Comparison of ENCODE assay signal across 8 cellular contexts in the genomic region with DNA sequence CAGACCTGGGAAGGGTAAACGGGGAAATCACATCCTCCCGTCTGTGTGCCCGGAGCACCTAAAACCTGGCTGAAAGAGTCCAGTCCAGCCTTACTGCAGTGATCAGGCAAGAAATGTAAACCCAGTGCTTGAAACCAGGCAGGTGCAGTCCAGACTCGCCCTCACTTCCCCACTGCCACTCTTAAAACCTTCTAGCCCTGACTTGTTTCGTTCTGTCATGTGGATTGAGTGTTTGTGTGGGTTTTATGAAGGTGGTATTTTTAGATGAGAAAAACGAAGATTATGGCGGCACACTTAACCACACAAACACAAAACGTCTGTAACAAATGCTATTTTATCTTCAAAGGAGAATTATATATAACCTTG. TPM values are rescaled to one million over a fixed set of nuclear protein-coding genes. Genes with fewer than 3 reads are reported as not detected.
DNase-seq lines count a peak whose midpoint lies in the region; ATAC-seq and TF ChIP-seq lines count a peak whose summit lies in the region.

No MANE protein-coding gene starts in this region.

- intact Hi-C loops in activated CD4-positive, alpha-beta memory T cell treated with anti-CD3 and anti-CD28 coated beads for 36 hours (cut with micrococcal nuclease) = loop anchor here (2.0 to 10.0 kb wide), 6 partner anchors 52 to 1002 kb away; a partner anchor contains a TSS
- intact Hi-C loops in sigmoid colon (cut with DNase I) = loop anchor here (5.0 to 10.0 kb wide), 4 partner anchors 163 to 1050 kb away; a partner anchor contains a TSS

- H3K4me1 Mint-ChIP-seq in stimulated activated naive CD8-positive, alpha-beta T cell treated with anti-CD3 and anti-CD28 coated beads, Interleukin-15, Interleukin-2, amounts not matched to agents 100 ng/mL and 50 ng/mL, for 24 hours (ENCODE audit: low read depth) = peaks cover 49% of the 10 kb centered on the region
- peaks cover 37% of the 10 kb centered on the region for H3K4me1 Mint-ChIP-seq in activated CD4-positive, alpha-beta memory T cell treated with anti-CD3 and anti-CD28 coated beads for 36 hours (ENCODE audit: low read depth)

- no peaks in the 10 kb centered on the region for H3K9me3 ChIP-seq in HEK293 (ENCODE audit: control insufficient read depth, insufficient read depth, low read depth, low read length)
- no peaks in the 10 kb centered on the region for H3K9me3 ChIP-seq in sigmoid colon

- POLR2A ChIA-PET in HEK293 (lab: Yijun Ruan, JAX) = no interaction called here
- POLR2A ChIA-PET in activated CD4-positive, alpha-beta memory T cell treated with anti-CD3 and anti-CD28 coated beads for 36 hours (lab: Charles Lee) = no interaction called here

- no peak for TF ChIP-seq CTCF in HEK293 (tag by site-specific recombination; IDR thresholded peaks at IDR 0.05)
- no peak for TF ChIP-seq CTCF in sigmoid colon (IDR thresholded peaks at IDR 0.05)

- peaks cover 8% of the 10 kb centered on the region; the same call in 1 of the 2 replicates for H3K4me1 ChIP-seq in HEK293 (ENCODE audit: control insufficient read depth, insufficient read depth, low read length)
- peaks cover 0 to 21% (median 16%) of the 10 kb centered on the region in 4 donors for H3K4me1 ChIP-seq in sigmoid colon

- H3K27ac Mint-ChIP-seq in stimulated activated naive CD8-positive, alpha-beta T cell treated with anti-CD3 and anti-CD28 coated beads, Interleukin-15, Interleukin-2, amounts not matched to agents 100 ng/mL and 50 ng/mL, for 24 hours = peak overlapping the region; percentile 96
- peak overlapping the region; percentile 97 for H3K27ac Mint-ChIP-seq in activated CD4-positive, alpha-beta memory T cell treated with anti-CD3 and anti-CD28 coated beads for 36 hours

- H3K36me3 ChIP-seq in HEK293 (ENCODE audit: control insufficient read depth in 2 of 2, insufficient read depth in 1 of 2, low read length in 2 of 2) (peaks cover 28 to 30% of the 10 kb centered on the region in 2 experiments), sigmoid colon (no peaks in the 10 kb centered on the region)

- DNase-seq in stimulated activated naive CD8-positive, alpha-beta T cell treated with anti-CD3 and anti-CD28 coated beads, Interleukin-15, Interleukin-2, amounts not matched to agents 100 U/mL and 50 U/mL, for 24 hours = no peak
- DNase-seq in NAMALWA (ENCODE audit: low spot score) = peak; percentile 87
- DNase-seq in activated CD4-positive, alpha-beta memory T cell treated with anti-CD3 and anti-CD28 coated beads for 36 hours = peak; percentile 32
- DNase-seq in foreskin melanocyte = peak; percentile 11
- DNase-seq in sigmoid colon = no peak
- DNase-seq in D341Med (ENCODE audit: low spot score) = no peak

- H3K27me3 ChIP-seq in sigmoid colon = no peaks in the 10 kb centered on the region

- H3K4me3 Mint-ChIP-seq in stimulated activated naive CD8-positive, alpha-beta T cell treated with anti-CD3 and anti-CD28 coated beads, Interleukin-15, Interleukin-2, amounts not matched to agents 100 ng/mL and 50 ng/mL, for 24 hours = peak overlapping the region; percentile 87
- H3K4me3 Mint-ChIP-seq in activated CD4-positive, alpha-beta memory T cell treated with anti-CD3 and anti-CD28 coated beads for 36 hours = peak overlapping the region; percentile 95

- WGBS in sigmoid colon, 2 donors = 3 to 10% methylated on average over 8 of the region's 8 CpGs

- H3K4me3 ChIP-seq in HEK293 (ENCODE audit: low read depth, low read length) (peak overlapping the region; percentile 98), sigmoid colon (peak overlapping the region; percentile 49 to 88 (median 73))

- no peaks in the 10 kb centered on the region for H3K27me3 Mint-ChIP-seq in stimulated activated naive CD8-positive, alpha-beta T cell treated with anti-CD3 and anti-CD28 coated beads, Interleukin-15, Interleukin-2, amounts not matched to agents 100 ng/mL and 50 ng/mL, for 24 hours
- H3K27me3 Mint-ChIP-seq in activated CD4-positive, alpha-beta memory T cell treated with anti-CD3 and anti-CD28 coated beads for 36 hours = peaks cover 1% of the 10 kb centered on the region

- TF ChIP-seq POLR2A in sigmoid colon (IDR thresholded peaks at IDR 0.05) = no peak

- H3K36me3 Mint-ChIP-seq in stimulated activated naive CD8-positive, alpha-beta T cell treated with anti-CD3 and anti-CD28 coated beads, Interleukin-15, Interleukin-2, amounts not matched to agents 100 ng/mL and 50 ng/mL, for 24 hours (ENCODE audit: low read depth) = peaks cover 31% of the 10 kb centered on the region
- H3K36me3 Mint-ChIP-seq in activated CD4-positive, alpha-beta memory T cell treated with anti-CD3 and anti-CD28 coated beads for 36 hours = peaks cover 28% of the 10 kb centered on the region

- no peaks in the 10 kb centered on the region for H3K9me3 Mint-ChIP-seq in stimulated activated naive CD8-positive, alpha-beta T cell treated with anti-CD3 and anti-CD28 coated beads, Interleukin-15, Interleukin-2, amounts not matched to agents 100 ng/mL and 50 ng/mL, for 24 hours
- H3K9me3 Mint-ChIP-seq in activated CD4-positive, alpha-beta memory T cell treated with anti-CD3 and anti-CD28 coated beads for 36 hours = no peaks in the 10 kb centered on the region

- CTCF ChIA-PET in HEK293 (lab: Yijun Ruan, JAX) = no interaction called here
- CTCF ChIA-PET in activated CD4-positive, alpha-beta memory T cell treated with anti-CD3 and anti-CD28 coated beads for 36 hours (lab: Charles Lee) = no interaction called here

- H3K27ac ChIP-seq in HEK293 (ENCODE audit: extremely low read depth, low read depth, low read length) (no peak overlapping the region), sigmoid colon (peak overlapping the region; percentile 88 to 96 (median 95))

- ATAC-seq in stimulated activated naive CD8-positive, alpha-beta T cell treated with anti-CD3 and anti-CD28 coated beads, Interleukin-15, Interleukin-2, amounts not matched to agents 100 U/mL and 50 U/mL, for 24 hours = no peak

- no peak for TF ChIP-seq EP300 in sigmoid colon (IDR thresholded peaks at IDR 0.05)

TF ChIP-seq in HEK293, 187 proteins besides CTCF, POLR2A, EP300 and RAD21 (continues in another document):
- TF ChIP-seq ZNF223 (tag by site-specific recombination; IDR thresholded peaks at IDR 0.05) (no peak), ZFHX2 (tag by site-specific recombination; conservative IDR thresholded peaks at IDR 0.05) (0 out of 2 replicates have a peak, but pooled peaks have one; percentile 44), ZNF610 (tag by site-specific recombination; IDR thresholded peaks at IDR 0.05; ENCODE audit: borderline replicate concordance) (no peak), ZNF324 (tag by site-specific recombination; IDR thresholded peaks at IDR 0.05) (no peak), ZNF10 (tag by site-specific recombination; IDR thresholded peaks at IDR 0.05) (no peak)
- TF ChIP-seq, protein P1, sequence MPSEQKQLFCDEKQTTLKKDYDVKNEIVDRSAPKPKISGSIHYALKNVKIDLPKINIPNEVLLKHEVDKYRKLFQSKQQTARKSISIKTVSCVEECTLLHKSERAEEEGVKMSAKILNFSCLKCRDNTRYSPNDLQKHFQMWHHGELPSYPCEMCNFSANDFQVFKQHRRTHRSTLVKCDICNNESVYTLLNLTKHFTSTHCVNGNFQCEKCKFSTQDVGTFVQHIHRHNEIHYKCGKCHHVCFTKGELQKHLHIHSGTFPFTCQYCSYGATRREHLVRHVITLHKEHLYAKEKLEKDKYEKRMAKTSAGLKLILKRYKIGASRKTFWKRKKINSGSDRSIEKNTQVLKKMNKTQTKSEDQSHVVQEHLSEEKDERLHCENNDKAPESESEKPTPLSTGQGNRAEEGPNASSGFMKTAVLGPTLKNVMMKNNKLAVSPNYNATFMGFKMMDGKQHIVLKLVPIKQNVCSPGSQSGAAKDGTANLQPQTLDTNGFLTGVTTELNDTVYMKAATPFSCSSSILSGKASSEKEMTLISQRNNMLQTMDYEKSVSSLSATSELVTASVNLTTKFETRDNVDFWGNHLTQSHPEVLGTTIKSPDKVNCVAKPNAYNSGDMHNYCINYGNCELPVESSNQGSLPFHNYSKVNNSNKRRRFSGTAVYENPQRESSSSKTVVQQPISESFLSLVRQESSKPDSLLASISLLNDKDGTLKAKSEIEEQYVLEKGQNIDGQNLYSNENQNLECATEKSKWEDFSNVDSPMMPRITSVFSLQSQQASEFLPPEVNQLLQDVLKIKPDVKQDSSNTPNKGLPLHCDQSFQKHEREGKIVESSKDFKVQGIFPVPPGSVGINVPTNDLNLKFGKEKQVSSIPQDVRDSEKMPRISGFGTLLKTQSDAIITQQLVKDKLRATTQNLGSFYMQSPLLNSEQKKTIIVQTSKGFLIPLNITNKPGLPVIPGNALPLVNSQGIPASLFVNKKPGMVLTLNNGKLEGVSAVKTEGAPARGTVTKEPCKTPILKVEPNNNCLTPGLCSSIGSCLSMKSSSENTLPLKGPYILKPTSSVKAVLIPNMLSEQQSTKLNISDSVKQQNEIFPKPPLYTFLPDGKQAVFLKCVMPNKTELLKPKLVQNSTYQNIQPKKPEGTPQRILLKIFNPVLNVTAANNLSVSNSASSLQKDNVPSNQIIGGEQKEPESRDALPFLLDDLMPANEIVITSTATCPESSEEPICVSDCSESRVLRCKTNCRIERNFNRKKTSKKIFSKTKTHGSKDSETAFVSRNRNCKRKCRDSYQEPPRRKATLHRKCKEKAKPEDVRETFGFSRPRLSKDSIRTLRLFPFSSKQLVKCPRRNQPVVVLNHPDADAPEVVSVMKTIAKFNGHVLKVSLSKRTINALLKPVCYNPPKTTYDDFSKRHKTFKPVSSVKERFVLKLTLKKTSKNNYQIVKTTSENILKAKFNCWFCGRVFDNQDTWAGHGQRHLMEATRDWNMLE (tag by site-specific recombination; conservative IDR thresholded peaks at IDR 0.05; ENCODE audit: low read depth) = no peak

RNA-seq across cellular contexts. Expression of a gene that starts 0.8 kb away (rescaled TPM):
- total RNA-seq in activated CD4-positive, alpha-beta memory T cell treated with anti-CD3 and anti-CD28 coated beads for 36 hours = 10 to 100 TPM; 60.4 to 63.8 TPM
- 10 to 100 TPM in 1 of 4 donors, 1 to 10 TPM in 3; 5.8 to 10.2 (median 7.1) TPM for total RNA-seq in sigmoid colon
- polyA plus RNA-seq in sigmoid colon = 10 to 100 TPM in 1 of 3 donors, 1 to 10 TPM in 2; 3.0 to 10.5 (median 6.2) TPM

RNA-seq across cellular contexts. Expression of a gene that starts 4.0 kb away (rescaled TPM):
- 10 to 100 TPM; 24.7 to 26.6 TPM for total RNA-seq in activated CD4-positive, alpha-beta memory T cell treated with anti-CD3 and anti-CD28 coated beads for 36 hours
- total RNA-seq in sigmoid colon = 10 to 100 TPM; 52.8 to 85.0 (median 66.4) TPM
- polyA plus RNA-seq in sigmoid colon = 10 to 100 TPM; 22.3 to 33.1 (median 33.0) TPM

RNA-seq across cellular contexts. Expression of a gene that starts 48.5 kb away (rescaled TPM):
- under 1 TPM; 0.12 to 0.22 TPM for total RNA-seq in activated CD4-positive, alpha-beta memory T cell treated with anti-CD3 and anti-CD28 coated beads for 36 hours
- total RNA-seq in sigmoid colon = 1 to 10 TPM; 3.0 to 6.4 (median 4.8) TPM
- polyA plus RNA-seq in sigmoid colon = 1 to 10 TPM in 1 of 3 donors, under 1 TPM in 1, not detected in 1; 0.60 to 1.6 TPM

Comparison
In these comparisons a context has a peak if more than half of its experiments do, and no peak if none do; other contexts are left out.
1. DNase-seq: peak in NAMALWA (single experiment), activated CD4-positive, alpha-beta memory T cell treated with anti-CD3 and anti-CD28 coated beads for 36 hours (single experiment) and foreskin melanocyte (single experiment); none in stimulated activated naive CD8-positive, alpha-beta T cell treated with anti-CD3 and anti-CD28 coated beads, Interleukin-15, Interleukin-2, amounts not matched to agents 100 U/mL and 50 U/mL, for 24 hours (single experiment), sigmoid colon (single experiment) and D341Med (single experiment).
2. RNA of a gene that starts 0.8 kb away (total RNA-seq): 60.4 to 63.8 TPM in activated CD4-positive, alpha-beta memory T cell treated with anti-CD3 and anti-CD28 coated beads for 36 hours; 5.8 to 10.2 TPM in sigmoid colon; every median in the first group is over 4 times any median in the second.